1 cellular context compared by ENCODE assay signal in genomic region chr18:55119434-55119833, GRCh38.
TF ChIP-seq lines count a peak whose summit lies in the region.

No MANE protein-coding gene starts in this region.

TF ChIP-seq in K562, 482 proteins besides CTCF, POLR2A, EP300 and RAD21 (continued from another document and continues in another):
- TF ChIP-seq RREB1 (CRISPR knock-in tag; IDR thresholded peaks at IDR 0.05), result no peak
- TF ChIP-seq ID3 (CRISPR knock-in tag; IDR thresholded peaks at IDR 0.05), result no peak
- TF ChIP-seq ID3 (tag; IDR thresholded peaks at IDR 0.05), result no peak
- no peak for TF ChIP-seq CCNT2 (IDR thresholded peaks at IDR 0.05; ENCODE audit: borderline replicate concordance, extremely low read depth, insufficient read length, low read depth, low read length)
- no peak for TF ChIP-seq MED1 (CRISPR knock-in tag; IDR thresholded peaks at IDR 0.05; ENCODE audit: borderline replicate concordance)
- no peak for TF ChIP-seq IRF9 (tag; IDR thresholded peaks at IDR 0.05)
- TF ChIP-seq ZBTB5 (IDR thresholded peaks at IDR 0.05), result no peak
- TF ChIP-seq MLLT1 (IDR thresholded peaks at IDR 0.05), result no peak
- TF ChIP-seq FUS (optimal IDR thresholded peaks at IDR 0.05; ENCODE audit: low read depth, low read length), result no peak
- TF ChIP-seq CBX5 (IDR thresholded peaks at IDR 0.05; ENCODE audit: borderline replicate concordance, low read depth), result no peak
- no peak for TF ChIP-seq KAT7 (CRISPR knock-in tag; IDR thresholded peaks at IDR 0.05; ENCODE audit: borderline replicate concordance)
- no peak for TF ChIP-seq ZNF224 (CRISPR knock-in tag; IDR thresholded peaks at IDR 0.05)
- TF ChIP-seq GMEB1 (CRISPR knock-in tag; IDR thresholded peaks at IDR 0.05), result no peak
- no peak for TF ChIP-seq DACH1 (IDR thresholded peaks at IDR 0.05; ENCODE audit: partially characterized antibody)
- TF ChIP-seq STAT5B (CRISPR knock-in tag; IDR thresholded peaks at IDR 0.05), result no peak
- TF ChIP-seq NUFIP1 (IDR thresholded peaks at IDR 0.05; ENCODE audit: partially characterized antibody), result no peak
- no peak for TF ChIP-seq ZNF24 (IDR thresholded peaks at IDR 0.05)
- no peak for TF ChIP-seq SAFB2 (IDR thresholded peaks at IDR 0.05; ENCODE audit: borderline replicate concordance, low read depth, low read length, severe bottlenecking)
- peak; percentile 92 for TF ChIP-seq ARID1B (IDR thresholded peaks at IDR 0.05)
- TF ChIP-seq MLX (CRISPR knock-in tag; conservative IDR thresholded peaks at IDR 0.05), result no peak
- TF ChIP-seq ZFX (CRISPR knock-in tag; IDR thresholded peaks at IDR 0.05), result no peak
- no peak for TF ChIP-seq THRAP3 (IDR thresholded peaks at IDR 0.05; ENCODE audit: borderline replicate concordance)
- no peak for TF ChIP-seq NONO (IDR thresholded peaks at IDR 0.05; ENCODE audit: low read depth in 2 of 2, low read length in 1 of 2)
- no peak for TF ChIP-seq RHOXF2B (CRISPR knock-in tag; conservative IDR thresholded peaks at IDR 0.05)
- TF ChIP-seq USF1 (CRISPR knock-in tag; IDR thresholded peaks at IDR 0.05), result no peak
- no peak for TF ChIP-seq POU5F1 (IDR thresholded peaks at IDR 0.05; ENCODE audit: borderline replicate concordance, low read depth, low read length, partially characterized antibody)
- no peak for TF ChIP-seq CHD7 (IDR thresholded peaks at IDR 0.05; ENCODE audit: low read depth, low read length)
- TF ChIP-seq CREM (IDR thresholded peaks at IDR 0.05; ENCODE audit: low read depth), result 0 out of 2 replicates have a peak, but pooled peaks have one; percentile 8
- TF ChIP-seq SP2 (IDR thresholded peaks at IDR 0.05; ENCODE audit: extremely low read depth, low read depth, low read length, poor library complexity, severe bottlenecking), result no peak
